25 cellular contexts compared by ENCODE assay signal in genomic region chr22:41982886-41983285, GRCh38. TPM values are rescaled to one million over a fixed set of nuclear protein-coding genes. Genes with fewer than 3 reads are reported as not detected.
DNase-seq lines count a peak whose midpoint lies in the region; ATAC-seq and TF ChIP-seq lines count a peak whose summit lies in the region.
"Had no signal": no experiment of that assay in that cellular context is flagged by ENCODE, and none has a peak within 500 bp of the region (broad histone marks: within the 10 kb centered on the region; RNA-seq: fewer than 3 reads in every experiment).

No MANE protein-coding gene starts in this region.

- H2AFZ ChIP-seq in mammary epithelial cell (ENCODE audit: low read depth, low read length) (no peak overlapping the region), parathyroid adenoma (no peak overlapping the region)

- in situ Hi-C loops in mammary epithelial cell (cut with MboI; ENCODE audit: low sequenced_read_pairs in 2 of 2): no loop called here

- H3K4me3 Mint-ChIP-seq in MCF 10A (ENCODE audit: unreplicated experiment) (no peak overlapping the region), nephron progenitor cell (no peak overlapping the region)
- no peak overlapping the region for H3K4me3 Mint-ChIP-seq in dendritic cell treated with granulocyte-macrophage colony-stimulating factor and Interleukin-4, amounts not matched to agents 40 ng/mL and 50 ng/mL, for 4 days

- CTCF ChIA-PET in MCF 10A (lab: Yijun Ruan, JAX) (interaction anchor here (0.5 to 1.3 kb wide), 4 partner anchors 15 to 26 kb away, joined by 3 read pairs; no protein-coding TSS in a partner anchor), mammary epithelial cell (lab: Charles Lee; ENCODE audit: low non-redundant PET) (interaction anchor here (0.6 kb wide), 1 partner anchor 26 kb away, joined by 25 read pairs; no protein-coding TSS in a partner anchor)

- H3K27ac ChIP-seq in mammary epithelial cell (ENCODE audit: insufficient read depth, low read depth, low read length) (no peak overlapping the region), parathyroid adenoma (peak overlapping the region; percentile 45)

- DNase-seq in MCF 10A (ENCODE audit: unreplicated experiment) (no peak), mammary epithelial cell (no peak), nephron progenitor cell (no peak), lower leg skin (ENCODE audit: low spot score in 2 of 2) (no peak)
- no peak for DNase-seq in activated effector memory CD4-positive, alpha-beta T cell treated with Interleukin-2 at 50 U/mL for 16 hours
- DNase-seq: 8988T; ACHN; BE2C; Calu3; DMS79 treated with DMSO at 0.1 percent for 48 hours; MG63; NCI-H1105 treated with DMSO at 0.1 percent for 48 hours; NCI-H2029; NCI-H446 treated with DMSO at 0.1 percent for 48 hours; NCI-H526; NCI-H82; NK-92 treated with Interleukin-12 subunit alpha and Interleukin-12 subunit beta, amount 100 ng/mL, for 24 hours; Right ventricle myocardium superior; RPMI8226 had no signal

- BruUV-seq in MCF 10A (replicated peaks; lab: Mats Ljungman, UMichigan) (no TSS peak), mammary epithelial cell (replicated peaks; lab: Mats Ljungman, UMichigan) (no TSS peak)

- H3K27ac Mint-ChIP-seq in MCF 10A (ENCODE audit: low read depth, unreplicated experiment): peak overlapping the region; percentile 0
- peak overlapping the region; percentile 48 for H3K27ac Mint-ChIP-seq in dendritic cell treated with granulocyte-macrophage colony-stimulating factor and Interleukin-4, amounts not matched to agents 40 ng/mL and 50 ng/mL, for 4 days
- H3K27ac Mint-ChIP-seq in nephron progenitor cell: no peak overlapping the region

- WGBS in mammary epithelial cell (ENCODE audit: low coverage, missing lambda C conversion rate): 87% methylated on average over 4 of the region's 5 CpGs
- WGBS in lower leg skin, 2 donors: 79 to 80% methylated on average over 5 of the region's 5 CpGs

- H3K4me1 ChIP-seq in mammary epithelial cell (ENCODE audit: insufficient read depth, low read length) (peaks cover 11% of the 10 kb centered on the region), parathyroid adenoma (peaks cover 5% of the 10 kb centered on the region)
- H3K4me1 ChIP-seq: BE2C had no signal

- H3K36me3 ChIP-seq in mammary epithelial cell (ENCODE audit: insufficient read depth, low read length) (no peaks in the 10 kb centered on the region), parathyroid adenoma (ENCODE audit: control insufficient read depth, insufficient read depth, low read length) (no peaks in the 10 kb centered on the region)
- H3K36me3 ChIP-seq: BE2C, MG63 had no signal

- dilution Hi-C loops in mammary epithelial cell (cut with HindIII; ENCODE audit: low sequenced_read_pairs): no loop called here

- H3K4me1 Mint-ChIP-seq in MCF 10A (ENCODE audit: insufficient read depth, unreplicated experiment): peaks cover 15% of the 10 kb centered on the region
- peaks cover 22% of the 10 kb centered on the region for H3K4me1 Mint-ChIP-seq in dendritic cell treated with granulocyte-macrophage colony-stimulating factor and Interleukin-4, amounts not matched to agents 40 ng/mL and 50 ng/mL, for 4 days (ENCODE audit: low read depth)
- peaks cover 6% of the 10 kb centered on the region for H3K4me1 Mint-ChIP-seq in nephron progenitor cell

- POLR2A ChIA-PET in MCF 10A (lab: Yijun Ruan, JAX): interaction anchor here (0.7 to 1.5 kb wide), 4 partner anchors 37 to 107 kb away, joined by 3 to 9 read pairs (median 5); partner anchors contain the start of genes CENPM, NDUFA6 and SMDT1

- H3K36me3 Mint-ChIP-seq in MCF 10A (ENCODE audit: insufficient read depth, unreplicated experiment) (no peaks in the 10 kb centered on the region), nephron progenitor cell (ENCODE audit: low read depth) (peaks cover 26% of the 10 kb centered on the region)
- no peaks in the 10 kb centered on the region for H3K36me3 Mint-ChIP-seq in dendritic cell treated with granulocyte-macrophage colony-stimulating factor and Interleukin-4, amounts not matched to agents 40 ng/mL and 50 ng/mL, for 4 days (ENCODE audit: low read depth)

- H3K79me2 ChIP-seq in mammary epithelial cell (ENCODE audit: insufficient read depth, low read length) (no peaks in the 10 kb centered on the region), parathyroid adenoma (no peaks in the 10 kb centered on the region)

- H3K27me3 Mint-ChIP-seq in MCF 10A (ENCODE audit: insufficient read depth, unreplicated experiment): no peaks in the 10 kb centered on the region
- H3K27me3 Mint-ChIP-seq in dendritic cell treated with granulocyte-macrophage colony-stimulating factor and Interleukin-4, amounts not matched to agents 40 ng/mL and 50 ng/mL, for 4 days: peaks cover 25% of the 10 kb centered on the region
- peaks cover 11% of the 10 kb centered on the region for H3K27me3 Mint-ChIP-seq in nephron progenitor cell (ENCODE audit: low read depth, poor library complexity)

- H3K9me3 Mint-ChIP-seq in MCF 10A (ENCODE audit: unreplicated experiment) (no peaks in the 10 kb centered on the region), nephron progenitor cell (no peaks in the 10 kb centered on the region)
- H3K9me3 Mint-ChIP-seq in dendritic cell treated with granulocyte-macrophage colony-stimulating factor and Interleukin-4, amounts not matched to agents 40 ng/mL and 50 ng/mL, for 4 days: no peaks in the 10 kb centered on the region

- H3K4me3 ChIP-seq in mammary epithelial cell (replicated peaks in 1 of 3; ENCODE audit: insufficient read depth in 1 of 3, low read depth in 2 of 3, low read length in 3 of 3): no peak overlapping the region
- no peak overlapping the region for H3K4me3 ChIP-seq in parathyroid adenoma (ENCODE audit: low read depth, low read length)
- H3K4me3 ChIP-seq in lower leg skin (ENCODE audit: low read depth, poor library complexity, severe bottlenecking): no peak overlapping the region
- H3K4me3 ChIP-seq: MG63 had no signal

- intact Hi-C loops in MCF 10A (cut with micrococcal nuclease) (no loop called here), mammary epithelial cell (cut with micrococcal nuclease) (no loop called here), lower leg skin (cut with DNase I; ENCODE audit: low total_unique reads) (no loop called here)
- intact Hi-C loops in dendritic cell treated with granulocyte-macrophage colony-stimulating factor and Interleukin-4, amounts not matched to agents 40 ng/mL and 50 ng/mL, for 4 days (cut with micrococcal nuclease): no loop called here

- H4K20me1 ChIP-seq in mammary epithelial cell (ENCODE audit: insufficient read depth, low read length): no peaks in the 10 kb centered on the region

- H3K27me3 ChIP-seq in mammary epithelial cell (ENCODE audit: insufficient read depth, low read length): no peaks in the 10 kb centered on the region
- no peaks in the 10 kb centered on the region for H3K27me3 ChIP-seq in parathyroid adenoma (ENCODE audit: control insufficient read depth, insufficient read depth, low read length)
- H3K27me3 ChIP-seq: BE2C had no signal

- no peak for ATAC-seq in GM21447 (IDR thresholded peaks at IDR 0.05; ENCODE audit: unreplicated experiment)

- H3K9me3 ChIP-seq in mammary epithelial cell (replicated peaks; ENCODE audit: insufficient read depth, low read length) (no peaks in the 10 kb centered on the region), parathyroid adenoma (ENCODE audit: control insufficient read depth, low read length) (no peaks in the 10 kb centered on the region)
- H3K9me3 ChIP-seq: BE2C, MG63 had no signal

- no peak overlapping the region for H3K9ac ChIP-seq in mammary epithelial cell (ENCODE audit: insufficient read depth, low read length)
- H3K9ac ChIP-seq in parathyroid adenoma: no peak overlapping the region

- TF ChIP-seq CTCF in MCF 10A (IDR thresholded peaks at IDR 0.05; ENCODE audit: unreplicated experiment) (no peak), mammary epithelial cell (conservative IDR thresholded peaks at IDR 0.05 in 1 of 2, IDR thresholded peaks at IDR 0.05 in 1 of 2; ENCODE audit: extremely low read depth in 1 of 2, insufficient read depth in 1 of 2, low read depth in 1 of 2, low read length in 2 of 2) (no peak), parathyroid adenoma (IDR thresholded peaks at IDR 0.05) (no peak), nephron progenitor cell (IDR thresholded peaks at IDR 0.05) (no peak), lower leg skin (IDR thresholded peaks at IDR 0.05) (no peak)

- no peak overlapping the region for H3K4me2 ChIP-seq in mammary epithelial cell (ENCODE audit: insufficient read depth, low read depth, low read length)
- H3K4me2 ChIP-seq in parathyroid adenoma (ENCODE audit: low read length): peak overlapping the region; percentile 39

- TF ChIP-seq POLR2A in lower leg skin (IDR thresholded peaks at IDR 0.05): no peak

RNA-seq across cellular contexts. Expression of gene SEPTIN3, which starts 13.6 kb away (rescaled TPM):
- total RNA-seq in MCF 10A (2022): 0.21 and 0.29 TPM in 2 replicates
- 1 to 10 TPM in 1 of 2 donors, under 1 TPM in 1; 0.73 to 1.7 TPM for total RNA-seq in mammary epithelial cell
- 0.70 TPM for polyA plus RNA-seq in mammary epithelial cell
- polyA minus RNA-seq in mammary epithelial cell: not detected
- total RNA-seq in lower leg skin: 1 to 10 TPM in 2 of 4 donors, under 1 TPM in 2; 0.76 to 1.2 (median 0.96) TPM
- total RNA-seq: HT-29, LHCN-M2 had no signal

RNA-seq across cellular contexts. Expression of gene WBP2NL, which starts 15.7 kb away (rescaled TPM):
- total RNA-seq in MCF 10A (2022) (0.66 and 1.1 TPM in 2 replicates), mammary epithelial cell (under 1 TPM; 0.19 to 0.33 TPM), lower leg skin (1 to 10 TPM; 1.4 to 2.0 (median 1.8) TPM)
- polyA plus RNA-seq in mammary epithelial cell: not detected
- not detected for polyA minus RNA-seq in mammary epithelial cell
- total RNA-seq: HT-29, LHCN-M2, SK-MEL-5 had no signal

RNA-seq across cellular contexts. Expression of gene CENPM, which starts 35.9 kb away (rescaled TPM):
- total RNA-seq in MCF 10A (2022) (9.1 and 21.1 TPM in 2 replicates), mammary epithelial cell (10 to 100 TPM in 1 of 2 donors, under 1 TPM in 1; 0.50 to 20.0 TPM), lower leg skin (10 to 100 TPM in 2 of 4 donors, 1 to 10 TPM in 2; 5.9 to 20.2 (median 9.1) TPM)
- polyA plus RNA-seq in mammary epithelial cell: 38.2 TPM
- 24.8 TPM for polyA minus RNA-seq in mammary epithelial cell

RNA-seq across cellular contexts. Expression of gene TNFRSF13C, which starts 56.3 kb away (rescaled TPM):
- total RNA-seq in MCF 10A (2022) (0.12 TPM in 2 replicates), mammary epithelial cell (under 1 TPM; under 0.01 to 0.21 TPM), lower leg skin (1 to 10 TPM; 1.6 to 2.9 (median 1.7) TPM)
- 0.07 TPM for polyA plus RNA-seq in mammary epithelial cell
- polyA minus RNA-seq in mammary epithelial cell: not detected
